In genomic region chr1:201790261-201790660, GRCh38 we compare ENCODE assay signal across 1 cellular context.
TF ChIP-seq lines count a peak whose summit lies in the region.

No MANE protein-coding gene starts in this region.

TF ChIP-seq in IMR-90, 13 proteins besides CTCF, POLR2A, EP300 and RAD21:
- TF ChIP-seq SMC3 (IDR thresholded peaks at IDR 0.05; ENCODE audit: low read depth, low read length), result 0 out of 2 replicates have a peak, but pooled peaks have one; percentile 3
- TF ChIP-seq, protein P1, sequence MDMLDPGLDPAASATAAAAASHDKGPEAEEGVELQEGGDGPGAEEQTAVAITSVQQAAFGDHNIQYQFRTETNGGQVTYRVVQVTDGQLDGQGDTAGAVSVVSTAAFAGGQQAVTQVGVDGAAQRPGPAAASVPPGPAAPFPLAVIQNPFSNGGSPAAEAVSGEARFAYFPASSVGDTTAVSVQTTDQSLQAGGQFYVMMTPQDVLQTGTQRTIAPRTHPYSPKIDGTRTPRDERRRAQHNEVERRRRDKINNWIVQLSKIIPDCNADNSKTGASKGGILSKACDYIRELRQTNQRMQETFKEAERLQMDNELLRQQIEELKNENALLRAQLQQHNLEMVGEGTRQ (IDR thresholded peaks at IDR 0.05; ENCODE audit: low read depth, low read length), result no peak
